ENCODE assay signal across 29 cellular contexts in the genomic region with DNA sequence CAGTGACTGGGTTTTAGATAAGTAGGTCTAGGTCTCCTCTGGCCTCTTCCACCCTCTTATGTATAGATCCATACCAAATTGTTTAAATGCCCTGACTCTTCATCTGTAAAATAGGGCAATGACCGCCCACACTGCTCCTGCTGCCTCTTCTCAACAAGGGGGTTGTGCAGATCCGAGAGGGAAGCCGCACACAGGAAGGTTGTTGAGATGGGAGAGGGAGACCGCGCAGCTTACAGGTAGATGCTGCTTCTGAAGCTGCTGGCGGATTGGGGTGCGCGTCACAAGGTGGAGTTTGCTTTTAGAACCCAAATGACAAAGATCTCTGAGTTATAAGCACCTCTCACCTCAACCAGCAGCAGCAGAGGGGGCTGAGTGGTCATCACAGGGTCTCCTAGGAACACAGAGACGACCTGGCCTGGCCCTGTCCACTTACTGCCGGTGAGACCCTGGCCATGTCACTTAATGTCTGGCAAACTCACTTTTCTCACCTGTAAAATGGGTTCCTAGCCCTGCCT.
A peak's percentile ranks its signal among the peaks of the same experiment; 100 is the strongest.
DNase-seq lines count a peak whose midpoint lies in the region; FAIRE-seq and TF ChIP-seq lines count a peak whose summit lies in the region.
"Had no signal": no experiment of that assay in that cellular context is flagged by ENCODE, and none has a peak within 500 bp of the region (broad histone marks: within the 10 kb centered on the region; RNA-seq: fewer than 3 reads in every experiment).

No MANE protein-coding gene starts in this region.

- peaks cover 29% of the 10 kb centered on the region for H3K4me1 Mint-ChIP-seq in neural crest cell
- peaks cover 4% of the 10 kb centered on the region for H3K4me1 Mint-ChIP-seq in activated T-helper 2 cell treated with anti-CD3 and anti-CD28 coated beads, Interferon-gamma antibody, Interleukin-2, Interleukin-4, amounts not matched to agents 10 μg/mL and 5 μg/mL and 100 μg/mL, durations not matched to agents 14 hours and 24 hours and 36 hours (ENCODE audit: low read depth)

- intact Hi-C loops in activated T-helper 2 cell treated with anti-CD3 and anti-CD28 coated beads, Interferon-gamma antibody, Interleukin-2, Interleukin-4, amounts not matched to agents 10 μg/mL and 5 μg/mL and 100 μg/mL, durations not matched to agents 14 hours and 24 hours and 36 hours (cut with micrococcal nuclease), result no loop called here

- DNase-seq in activated effector memory CD4-positive, alpha-beta T cell treated with anti-CD3 and anti-CD28 coated beads, Interleukin-2, amount 50 U/mL, for 16 hours, result peak; percentile 31
- no peak for DNase-seq in activated effector memory CD4-positive, alpha-beta T cell treated with Interleukin-2 at 50 U/mL for 16 hours
- DNase-seq in neural crest cell (ENCODE audit: low read depth, low spot score), result no peak
- DNase-seq in frontal cortex (ENCODE audit: low spot score in 2 of 2), result no peak
- no peak for DNase-seq in kidney tubule cell (ENCODE audit: low spot score)
- DNase-seq in activated T-helper 2 cell treated with anti-CD3 and anti-CD28 coated beads, Interferon-gamma antibody, Interleukin-2, Interleukin-4, amounts not matched to agents 10 μg/mL and 5 μg/mL and 100 μg/mL, durations not matched to agents 14 hours and 24 hours and 36 hours (ENCODE audit: low spot score), result no peak
- no peak for DNase-seq in T-helper 1 cell
- DNase-seq: activated CD4-positive, alpha-beta T cell treated with anti-CD3 and anti-CD28 coated beads for 1 hour; activated naive CD4-positive, alpha-beta T cell treated with Interleukin-2 at 50 U/mL for 16 hours; adrenal gland; C1 segment of cervical spinal cord; colonic mucosa; lower lobe of right lung; NCI-H1105; NCI-H2029 treated with DMSO at 0.1 percent for 48 hours; NCI-H446 treated with DMSO at 0.1 percent for 48 hours; PC-3; Right ventricle myocardium superior; transverse colon had no signal

- H3K27ac ChIP-seq in cingulate gyrus (ENCODE audit: low read depth, low read length), result peak overlapping the region; percentile 14
- H3K27ac ChIP-seq: A549, colonic mucosa, lower lobe of right lung, neutrophil, prostate gland, transverse colon had no signal

- TF ChIP-seq CTCF in neural crest cell (conservative IDR thresholded peaks at IDR 0.05), result no peak

- H3K4me3 Mint-ChIP-seq in neural crest cell, result no peak overlapping the region
- H3K4me3 Mint-ChIP-seq in activated T-helper 2 cell treated with anti-CD3 and anti-CD28 coated beads, Interferon-gamma antibody, Interleukin-2, Interleukin-4, amounts not matched to agents 10 μg/mL and 5 μg/mL and 100 μg/mL, durations not matched to agents 14 hours and 24 hours and 36 hours (ENCODE audit: low read depth), result no peak overlapping the region

- H3K27me3 Mint-ChIP-seq in neural crest cell (ENCODE audit: low read depth), result no peaks in the 10 kb centered on the region
- H3K27me3 Mint-ChIP-seq in activated T-helper 2 cell treated with anti-CD3 and anti-CD28 coated beads, Interferon-gamma antibody, Interleukin-2, Interleukin-4, amounts not matched to agents 10 μg/mL and 5 μg/mL and 100 μg/mL, durations not matched to agents 14 hours and 24 hours and 36 hours (ENCODE audit: low read depth), result no peaks in the 10 kb centered on the region
- H3K27me3 Mint-ChIP-seq: IgD-negative memory B cell had no signal

- FAIRE-seq in frontal cortex (lab: Jason Lieb, UNC), result no peak
- FAIRE-seq: A549, endometrium, GM12891, H54, keratinocyte, TTC549 had no signal

- peaks cover 3% of the 10 kb centered on the region for H3K36me3 Mint-ChIP-seq in neural crest cell (ENCODE audit: low read depth)
- H3K36me3 Mint-ChIP-seq in activated T-helper 2 cell treated with anti-CD3 and anti-CD28 coated beads, Interferon-gamma antibody, Interleukin-2, Interleukin-4, amounts not matched to agents 10 μg/mL and 5 μg/mL and 100 μg/mL, durations not matched to agents 14 hours and 24 hours and 36 hours (ENCODE audit: low read depth), result no peaks in the 10 kb centered on the region
- H3K36me3 Mint-ChIP-seq: IgD-negative memory B cell had no signal

- H3K27ac Mint-ChIP-seq in neural crest cell (ENCODE audit: unreplicated experiment), result peak overlapping the region; percentile 94
- no peak overlapping the region for H3K27ac Mint-ChIP-seq in activated T-helper 2 cell treated with anti-CD3 and anti-CD28 coated beads, Interferon-gamma antibody, Interleukin-2, Interleukin-4, amounts not matched to agents 10 μg/mL and 5 μg/mL and 100 μg/mL, durations not matched to agents 14 hours and 24 hours and 36 hours
- H3K27ac Mint-ChIP-seq: IgD-negative memory B cell had no signal

- H3K9me3 Mint-ChIP-seq in neural crest cell, result peaks cover 3% of the 10 kb centered on the region
- H3K9me3 Mint-ChIP-seq in activated T-helper 2 cell treated with anti-CD3 and anti-CD28 coated beads, Interferon-gamma antibody, Interleukin-2, Interleukin-4, amounts not matched to agents 10 μg/mL and 5 μg/mL and 100 μg/mL, durations not matched to agents 14 hours and 24 hours and 36 hours, result no peaks in the 10 kb centered on the region
- H3K9me3 Mint-ChIP-seq: IgD-negative memory B cell had no signal
